ENCODE assay signal across 22 cellular contexts in genomic region chr21:39979321-39979720, GRCh38.
A peak's percentile ranks its signal among the peaks of the same experiment; 100 is the strongest.
DNase-seq lines count a peak whose midpoint lies in the region; ATAC-seq, FAIRE-seq and TF ChIP-seq lines count a peak whose summit lies in the region.
"Had no signal": no experiment of that assay in that cellular context is flagged by ENCODE, and none has a peak within 500 bp of the region (broad histone marks: within the 10 kb centered on the region; RNA-seq: fewer than 3 reads in every experiment).

No MANE protein-coding gene starts in this region.

- no peak overlapping the region for H3K23ac ChIP-seq in H1 (ENCODE audit: insufficient read length)

- TF ChIP-seq RAD21 in HepG2 (CRISPR knock-in tag; IDR thresholded peaks at IDR 0.05) (no peak), H1 (IDR thresholded peaks at IDR 0.05 in 1 of 2, conservative IDR thresholded peaks at IDR 0.05 in 1 of 2; ENCODE audit: low read depth in 2 of 2, low read length in 2 of 2) (no peak)

- ATAC-seq in HepG2 (no peak), right lobe of liver (no peak), omental fat pad (ENCODE audit: low FRiP score) (no peak)
- ATAC-seq: A549 had no signal

- H3K27ac ChIP-seq in HepG2 (ENCODE audit: extremely low read length, insufficient read depth, low read length) = no peak overlapping the region
- no peak overlapping the region for H3K27ac ChIP-seq in right lobe of liver
- H3K27ac ChIP-seq in WERI-Rb-1 = no peak overlapping the region
- H3K27ac ChIP-seq in H1 (ENCODE audit: low read depth, low read length) = no peak overlapping the region
- no peak overlapping the region for H3K27ac ChIP-seq in PC-9
- H3K27ac ChIP-seq: A549; BLaER1 treated with 17β-estradiol and CSF1 and Interleukin-3, amounts not matched to agents 10 nM and 100 nM had no signal

- no peaks in the 10 kb centered on the region for H3K9me2 ChIP-seq in PC-9 (ENCODE audit: insufficient read depth)

- TF ChIP-seq POLR2A in HepG2 (IDR thresholded peaks at IDR 0.05; ENCODE audit: insufficient read depth in 1 of 2, low read depth in 2 of 2, low read length in 2 of 2) = no peak
- no peak for TF ChIP-seq POLR2A in right lobe of liver (IDR thresholded peaks at IDR 0.05)
- no peak for TF ChIP-seq POLR2A in H1 (IDR thresholded peaks at IDR 0.05; ENCODE audit: control extremely low read depth in 1 of 2, low read depth in 2 of 2, low read length in 2 of 2)

- no peak overlapping the region for H3K18ac ChIP-seq in H1 (ENCODE audit: extremely low read depth, low read length)

- H3K4ac ChIP-seq in H1 (replicated peaks; ENCODE audit: insufficient read length, low read depth, low read length) = no peak overlapping the region

- no peak overlapping the region for H2BK12ac ChIP-seq in H1 (ENCODE audit: low read depth, low read length)

- TF ChIP-seq CTCF in HepG2 (CRISPR knock-in tag; IDR thresholded peaks at IDR 0.05) = no peak
- TF ChIP-seq CTCF in right lobe of liver (IDR thresholded peaks at IDR 0.05) = no peak
- no peak for TF ChIP-seq CTCF in WERI-Rb-1 (IDR thresholded peaks at IDR 0.05; ENCODE audit: low read depth, low read length)
- TF ChIP-seq CTCF in H1 (IDR thresholded peaks at IDR 0.05; ENCODE audit: control extremely low read depth in 1 of 3, insufficient read depth in 1 of 3, low read depth in 1 of 3, low read length in 3 of 3) = no peak
- TF ChIP-seq CTCF in PC-9 (conservative IDR thresholded peaks at IDR 0.05) = no peak
- TF ChIP-seq CTCF in omental fat pad (IDR thresholded peaks at IDR 0.05) = no peak

- in situ Hi-C loops in HepG2 (cut with HindIII; ENCODE audit: extremely low pct_ligation_motif_present, low pct_unique_long_range_greater_than_20kb) = no loop called here

- H3K4me3 ChIP-seq in HepG2 (replicated peaks in 1 of 3; ENCODE audit: insufficient read depth in 1 of 3, low read depth in 2 of 3, low read length in 3 of 3) = no peak overlapping the region
- H3K4me3 ChIP-seq in right lobe of liver = no peak overlapping the region
- no peak overlapping the region for H3K4me3 ChIP-seq in WERI-Rb-1 (ENCODE audit: low read depth, low read length)
- H3K4me3 ChIP-seq in H1 (ENCODE audit: extremely low read depth in 1 of 4, insufficient read depth in 2 of 4, low read depth in 3 of 4, low read length in 4 of 4) = no peak overlapping the region
- H3K4me3 ChIP-seq in PC-9 = no peak overlapping the region
- H3K4me3 ChIP-seq: A549; BLaER1 treated with 17β-estradiol and CSF1 and Interleukin-3, amounts not matched to agents 10 nM and 100 nM; HAP-1 had no signal

- H2BK5ac ChIP-seq in H1 (ENCODE audit: low read depth, low read length) = no peak overlapping the region

- no peak for TF ChIP-seq EP300 in HepG2 (IDR thresholded peaks at IDR 0.05; ENCODE audit: low read depth in 2 of 2, low read length in 2 of 2)
- no peak for TF ChIP-seq EP300 in HepG2 (CRISPR knock-in tag; IDR thresholded peaks at IDR 0.05; ENCODE audit: borderline replicate concordance)
- TF ChIP-seq EP300 in H1 (IDR thresholded peaks at IDR 0.05; ENCODE audit: borderline replicate concordance in 1 of 2, low read depth in 2 of 2, low read length in 2 of 2) = no peak

- H3K27me3 ChIP-seq in HepG2 (ENCODE audit: control insufficient read depth in 1 of 2, insufficient read depth in 2 of 2, low read length in 2 of 2) (no peaks in the 10 kb centered on the region), right lobe of liver (no peaks in the 10 kb centered on the region), WERI-Rb-1 (ENCODE audit: insufficient read depth, low read depth, severe bottlenecking) (peaks cover 7% of the 10 kb centered on the region), H1 (replicated peaks in 1 of 4; ENCODE audit: control insufficient read depth in 3 of 4, extremely low read depth in 1 of 4, insufficient read depth in 3 of 4, low read length in 3 of 4) (no peaks in the 10 kb centered on the region), PC-9 (ENCODE audit: insufficient read depth, low read depth) (peaks cover 3% of the 10 kb centered on the region; the same call in 1 of the 2 replicates)
- H3K27me3 ChIP-seq: BE2C; BLaER1 treated with 17β-estradiol and CSF1 and Interleukin-3, amounts not matched to agents 10 nM and 100 nM had no signal

- DNase-seq in HepG2 (ENCODE audit: low spot score) (no peak), right lobe of liver (no peak), WERI-Rb-1 (peak; percentile 61), H1 (ENCODE audit: low read depth in 1 of 2, low spot score in 2 of 2) (no peak), NCI-H1048 (lab: John Stamatoyannopoulos, UW) (no peak), PC-9 (no peak), omental fat pad (ENCODE audit: low spot score) (no peak)
- DNase-seq: 8988T; ACHN; AML-193; BE2C; Calu3; CD4-positive, alpha-beta memory T cell; COR-L47; DMS53; DND-41; HFFc6 had no signal

- no peak for FAIRE-seq in HepG2 (lab: Jason Lieb, UNC)
- no peak for FAIRE-seq in H1 (lab: Jason Lieb, UNC)
- FAIRE-seq: A549, G401.6, GM12892 had no signal

- H3K9me3 ChIP-seq in HepG2 (ENCODE audit: low read length) = peaks cover 91% of the 10 kb centered on the region
- H3K9me3 ChIP-seq in right lobe of liver = no peaks in the 10 kb centered on the region
- H3K9me3 ChIP-seq in WERI-Rb-1 (ENCODE audit: severe bottlenecking) = no peaks in the 10 kb centered on the region
- H3K9me3 ChIP-seq in H1 (ENCODE audit: insufficient read depth in 2 of 2, low read depth in 1 of 2, low read length in 1 of 2) = no peaks in the 10 kb centered on the region
- H3K9me3 ChIP-seq in PC-9 (ENCODE audit: insufficient read depth, low read depth) = no peaks in the 10 kb centered on the region
- H3K9me3 ChIP-seq: A549; BE2C; BLaER1 treated with 17β-estradiol and CSF1 and Interleukin-3, amounts not matched to agents 10 nM and 100 nM had no signal

- H3K4me1 ChIP-seq in HepG2 (ENCODE audit: insufficient read depth, low read length) (no peaks in the 10 kb centered on the region), right lobe of liver (no peaks in the 10 kb centered on the region), H1 (replicated peaks in 1 of 4; ENCODE audit: control insufficient read depth in 3 of 4, insufficient read depth in 4 of 4, low read length in 3 of 4) (no peaks in the 10 kb centered on the region), PC-9 (replicated peaks; ENCODE audit: insufficient read depth) (no peaks in the 10 kb centered on the region)
- H3K4me1 ChIP-seq: A549; BE2C; BLaER1 treated with 17β-estradiol and CSF1 and Interleukin-3, amounts not matched to agents 10 nM and 100 nM; HAP-1 had no signal

- no peak overlapping the region for H3K9ac ChIP-seq in HepG2 (ENCODE audit: insufficient read depth, low read depth, low read length)
- H3K9ac ChIP-seq in H1 (replicated peaks in 1 of 4; ENCODE audit: extremely low read depth in 1 of 4, low read depth in 3 of 4, low read length in 3 of 4) = no peak overlapping the region
- H3K9ac ChIP-seq: BLaER1 treated with 17β-estradiol and CSF1 and Interleukin-3, amounts not matched to agents 10 nM and 100 nM had no signal

- H3F3A ChIP-seq in PC-9 (ENCODE audit: insufficient read depth, low read depth) = no peaks in the 10 kb centered on the region

- no peaks in the 10 kb centered on the region for H3K79me1 ChIP-seq in H1 (ENCODE audit: low read depth, low read length)

- no peak overlapping the region for H4K8ac ChIP-seq in H1 (ENCODE audit: extremely low read depth, insufficient read depth, low read length)

- H3K4me2 ChIP-seq in HepG2 (ENCODE audit: low read depth, low read length) (no peak overlapping the region), H1 (ENCODE audit: insufficient read depth in 1 of 2, low read depth in 2 of 2, low read length in 2 of 2) (no peak overlapping the region), PC-9 (no peak overlapping the region)
- H3K4me2 ChIP-seq: A549; BLaER1 treated with 17β-estradiol and CSF1 and Interleukin-3, amounts not matched to agents 10 nM and 100 nM had no signal

- H3K14ac ChIP-seq in H1 (ENCODE audit: insufficient read length) = no peak overlapping the region

- no peak overlapping the region for H2AK5ac ChIP-seq in H1 (ENCODE audit: low read depth, low read length)

- CTCF ChIA-PET in HepG2 (lab: Yijun Ruan, JAX; ENCODE audit: low intra/inter-chr PET ratio, low total read pairs) (no interaction called here), H1 (lab: Charles Lee; ENCODE audit: partially characterized antibody) (interaction anchor here (0.6 to 1.6 kb wide), 2 partner anchors 37 to 141 kb away, joined by 3 to 4 read pairs; no protein-coding TSS in a partner anchor), PC-9 (lab: Charles Lee) (no interaction called here)

- POLR2A ChIA-PET in HepG2 (lab: Yijun Ruan, JAX) (no interaction called here), H1 (lab: Charles Lee; ENCODE audit: partially characterized antibody) (no interaction called here), PC-9 (lab: Charles Lee; ENCODE audit: unreplicated experiment) (no interaction called here)

- H3K56ac ChIP-seq in H1 (replicated peaks; ENCODE audit: insufficient read length, low read depth, low read length) = no peak overlapping the region

- intact Hi-C loops in HepG2 (cut with micrococcal nuclease; ENCODE audit: unreplicated experiment) (no loop called here), right lobe of liver (cut with DNase I) (no loop called here), PC-9 (cut with micrococcal nuclease; ENCODE audit: unreplicated experiment) (no loop called here)

- BruUV-seq in HepG2 (replicated peaks; lab: Mats Ljungman, UMichigan) = no TSS peak
- BruUV-seq in PC-9 (replicated peaks; lab: Mats Ljungman, UMichigan) = no TSS peak

- H3K36me3 ChIP-seq in HepG2 (replicated peaks in 1 of 2; ENCODE audit: control insufficient read depth in 1 of 2, insufficient read depth in 2 of 2, low read length in 2 of 2) (no peaks in the 10 kb centered on the region), right lobe of liver (no peaks in the 10 kb centered on the region), WERI-Rb-1 (no peaks in the 10 kb centered on the region), H1 (ENCODE audit: control insufficient read depth in 2 of 4, insufficient read depth in 4 of 4, low read length in 3 of 4) (no peaks in the 10 kb centered on the region), PC-9 (ENCODE audit: low read depth) (no peaks in the 10 kb centered on the region)
- H3K36me3 ChIP-seq: BE2C; BLaER1 treated with 17β-estradiol and CSF1 and Interleukin-3, amounts not matched to agents 10 nM and 100 nM; HAP-1 had no signal

- no peak overlapping the region for H4K5ac ChIP-seq in H1 (ENCODE audit: insufficient read length, low read depth, low read length)

- no peak overlapping the region for H2BK20ac ChIP-seq in H1 (ENCODE audit: low read length)

- no peak overlapping the region for H2AFZ ChIP-seq in HepG2 (ENCODE audit: low read length)
- H2AFZ ChIP-seq in H1 (ENCODE audit: low read length) = peak overlapping the region; percentile 92; the same call in 1 of the 2 replicates
- H2AFZ ChIP-seq in PC-9 = no peak overlapping the region

- no peaks in the 10 kb centered on the region for H3K79me2 ChIP-seq in HepG2 (ENCODE audit: insufficient read depth, low read length)
- no peaks in the 10 kb centered on the region for H3K79me2 ChIP-seq in H1 (ENCODE audit: control insufficient read depth in 1 of 2, insufficient read depth in 2 of 2, low read length in 2 of 2)
- H3K79me2 ChIP-seq in PC-9 (ENCODE audit: low read depth) = no peaks in the 10 kb centered on the region

- no peak overlapping the region for H2BK15ac ChIP-seq in H1 (ENCODE audit: low read length)

- no peak overlapping the region for H4K91ac ChIP-seq in H1 (replicated peaks; ENCODE audit: insufficient read length, low read length)

- no peaks in the 10 kb centered on the region for H3K23me2 ChIP-seq in H1 (ENCODE audit: low read depth, low read length)

- WGBS in HepG2 (ENCODE audit: low lambda C conversion rate) = 64% methylated on average over 5 of the region's 8 CpGs
- WGBS in right lobe of liver (ENCODE audit: insufficient coverage, low coverage, low lambda C conversion rate, missing lambda C conversion rate) = 64% methylated on average over 5 of the region's 8 CpGs
- 89% methylated on average over 8 of the region's 8 CpGs; no CpG with 5 or more reads in 1 of the 2 experiments for WGBS in H1 (ENCODE audit: extremely low coverage in 1 of 2, insufficient coverage in 1 of 2, insufficient read length in 1 of 2, insufficient replicate concordance in 2 of 2, low coverage in 1 of 2, low lambda C conversion rate in 2 of 2, missing lambda C conversion rate in 1 of 2), 2 experiments

- H4K20me1 ChIP-seq in HepG2 (ENCODE audit: insufficient read depth, low read length) (no peaks in the 10 kb centered on the region), H1 (replicated peaks in 1 of 2; ENCODE audit: control insufficient read depth in 1 of 2, insufficient read depth in 2 of 2, low read length in 2 of 2) (no peaks in the 10 kb centered on the region), PC-9 (ENCODE audit: insufficient read depth) (no peaks in the 10 kb centered on the region)
- H4K20me1 ChIP-seq: BLaER1 treated with 17β-estradiol and CSF1 and Interleukin-3, amounts not matched to agents 10 nM and 100 nM had no signal

- H2BK120ac ChIP-seq in H1 (replicated peaks; ENCODE audit: low read depth, low read length) = no peak overlapping the region
